In genomic region chr11:71527576-71528210, GRCh38 we compare ENCODE assay signal across 23 cellular contexts. TPM values are rescaled to one million over a fixed set of nuclear protein-coding genes. Genes with fewer than 3 reads are reported as not detected.
DNase-seq lines count a peak whose midpoint lies in the region; ATAC-seq, FAIRE-seq and TF ChIP-seq lines count a peak whose summit lies in the region.
"Had no signal": no experiment of that assay in that cellular context is flagged by ENCODE, and none has a peak within 500 bp of the region (broad histone marks: within the 10 kb centered on the region; RNA-seq: fewer than 3 reads in every experiment).

No MANE protein-coding gene starts in this region.

- TF ChIP-seq CTCF in right lobe of liver (IDR thresholded peaks at IDR 0.05): no peak

- DNase-seq in DMS53 (lab: John Stamatoyannopoulos, UW) (peak; percentile 72), DMS53 treated with DMSO at 0.1 percent for 48 hours (lab: John Stamatoyannopoulos, UW; ENCODE audit: unreplicated experiment) (no peak), SJCRH30 (peak; percentile 27 to 34), right lobe of liver (peak in 1 of 3 donors; percentile 45), sciatic nerve (ENCODE audit: low spot score) (peak; percentile 33), frontal cortex (ENCODE audit: low spot score in 2 of 2) (no peak), kidney tubule cell (ENCODE audit: low spot score) (no peak), DMS153 (lab: John Stamatoyannopoulos, UW) (no peak)
- DNase-seq: CD4-positive, alpha-beta T cell; H7; HFFc6; NCI-H1105 treated with DMSO at 0.1 percent for 48 hours; NCI-H1694; NCI-H2081 treated with DMSO at 0.1 percent for 48 hours had no signal

- 58% methylated on average over 5 of the region's 6 CpGs for WGBS in right lobe of liver (ENCODE audit: insufficient coverage, low coverage, low lambda C conversion rate, missing lambda C conversion rate)

- no peaks in the 10 kb centered on the region for H3K27me3 ChIP-seq in SJCRH30
- H3K27me3 ChIP-seq in right lobe of liver: no peaks in the 10 kb centered on the region

- intact Hi-C loops in right lobe of liver (cut with DNase I): no loop called here
- intact Hi-C loops in sciatic nerve (cut with DNase I): no loop called here

- peak; percentile 43 for TF ChIP-seq POLR2A in right lobe of liver (IDR thresholded peaks at IDR 0.05)

- no peaks in the 10 kb centered on the region for H3K9me3 ChIP-seq in SJCRH30 (replicated peaks)
- H3K9me3 ChIP-seq in right lobe of liver: no peaks in the 10 kb centered on the region
- H3K9me3 ChIP-seq: Caco-2 had no signal

- ATAC-seq in right lobe of liver (peak; percentile 1 to 43 (median 27)), sciatic nerve (no peak)
- ATAC-seq: Right ventricle myocardium inferior had no signal

- H3K4me1 ChIP-seq in SJCRH30 (no peaks in the 10 kb centered on the region), right lobe of liver (peaks cover 0 to 26% (median 11%) of the 10 kb centered on the region in 4 donors)

- FAIRE-seq in frontal cortex (lab: Jason Lieb, UNC): no peak
- FAIRE-seq: GM12892, GM18507, RCC 7860 had no signal

- H3K4me3 ChIP-seq in SJCRH30 (no peak overlapping the region), right lobe of liver (no peak overlapping the region)
- H3K4me3 ChIP-seq: SK-N-MC had no signal

- H3K27ac ChIP-seq in SJCRH30 (no peak overlapping the region), right lobe of liver (peak overlapping the region; percentile 26 to 76 (median 47))
- H3K27ac ChIP-seq: 22Rv1, SK-N-MC had no signal

- H3K36me3 ChIP-seq in SJCRH30: no peaks in the 10 kb centered on the region
- H3K36me3 ChIP-seq in right lobe of liver: no peaks in the 10 kb centered on the region

RNA-seq across cellular contexts. Expression of gene KRTAP5-7, which starts 0.6 kb away (rescaled TPM):
- not detected in 2 replicates for total RNA-seq in SJCRH30 (2014; rRNA removed; shearing (Covaris generic))
- total RNA-seq in right lobe of liver (1 to 10 TPM in 1 of 6 experiments, under 1 TPM in 3, not detected in 2; 0.18 to 3.9 (median 0.23) TPM), sciatic nerve (0.58 TPM), frontal cortex (under 0.01 TPM)
- total RNA-seq: Caco-2; CD4-positive, alpha-beta T cell; H7; HFFc6; NCI-H460; OCI-LY7; Right ventricle myocardium inferior had no signal

RNA-seq across cellular contexts. Expression of gene KRTAP5-8, which starts 10.1 kb away (rescaled TPM):
- total RNA-seq in SJCRH30 (2014; rRNA removed; shearing (Covaris generic)): not detected in 2 replicates
- total RNA-seq in right lobe of liver (under 1 TPM in 1 of 6 experiments, not detected in 5; 0.24 TPM), sciatic nerve (0.49 TPM), frontal cortex (not detected)
- total RNA-seq: Caco-2; CD4-positive, alpha-beta T cell; H7; HFFc6; NCI-H460; OCI-LY7; Right ventricle myocardium inferior had no signal

RNA-seq across cellular contexts. Expression of gene KRTAP5-9, which starts 20.5 kb away (rescaled TPM):
- total RNA-seq in SJCRH30 (2014; rRNA removed; shearing (Covaris generic)): not detected in 2 replicates
- under 1 TPM in 2 of 6 experiments, not detected in 4; 0.17 to 0.38 TPM for total RNA-seq in right lobe of liver
- 0.40 TPM for total RNA-seq in sciatic nerve
- total RNA-seq in frontal cortex: not detected
- total RNA-seq: Caco-2, H7, NCI-H460, OCI-LY7, Right ventricle myocardium inferior had no signal

RNA-seq across cellular contexts. Expression of gene KRTAP5-10, which starts 37.7 kb away (rescaled TPM):
- total RNA-seq in SJCRH30 (2014; rRNA removed; shearing (Covaris generic)): not detected in 2 replicates
- total RNA-seq in right lobe of liver (under 1 TPM in 3 of 6 experiments, not detected in 3; 0.17 to 0.18 (median 0.18) TPM), sciatic nerve (not detected), frontal cortex (not detected)
- total RNA-seq: Caco-2; CD4-positive, alpha-beta T cell; HFFc6; NCI-H460; OCI-LY7; Right ventricle myocardium inferior had no signal

RNA-seq across cellular contexts. Expression of gene KRTAP5-11, which starts 55.0 kb away (rescaled TPM):
- not detected in 2 replicates for total RNA-seq in SJCRH30 (2014; rRNA removed; shearing (Covaris generic))
- total RNA-seq in right lobe of liver (not detected), sciatic nerve (not detected), frontal cortex (not detected)
- total RNA-seq: Caco-2; CD4-positive, alpha-beta T cell; H7; HFFc6; NCI-H460; OCI-LY7; Right ventricle myocardium inferior had no signal

Comparison
In these comparisons a context has a peak if more than half of its experiments do, and no peak if none do; other contexts are left out.
1. DNase-seq: peak in DMS53 (single experiment), SJCRH30 (2 of 2) and sciatic nerve (single experiment); none in DMS53 treated with DMSO at 0.1 percent for 48 hours (single experiment), frontal cortex (0 of 2), kidney tubule cell (single experiment) and DMS153 (single experiment).